14 cellular contexts compared by ENCODE assay signal in genomic region chr4:75235359-75235951, GRCh38.
DNase-seq lines count a peak whose midpoint lies in the region; ATAC-seq lines count a peak whose summit lies in the region.
"Had no signal": no experiment of that assay in that cellular context is flagged by ENCODE, and none has a peak within 500 bp of the region (broad histone marks: within the 10 kb centered on the region; RNA-seq: fewer than 3 reads in every experiment).

No MANE protein-coding gene starts in this region.

- H3K27me3 Mint-ChIP-seq in activated T-cell treated with anti-CD3 and anti-CD28 coated beads, Interleukin-2, amount 50 U/mL, for 72 hours (ENCODE audit: low read depth) = no peaks in the 10 kb centered on the region

- H3K36me3 Mint-ChIP-seq in activated T-cell treated with anti-CD3 and anti-CD28 coated beads, Interleukin-2, amount 50 U/mL, for 72 hours (ENCODE audit: insufficient read depth in 2 of 2) = no peaks in the 10 kb centered on the region

- DNase-seq in activated T-cell treated with anti-CD3 and anti-CD28 coated beads, Interleukin-2, amount 50 U/mL, for 72 hours = no peak
- DNase-seq in NCI-H1092 (lab: John Stamatoyannopoulos, UW) = no peak
- no peak for DNase-seq in NCI-H2107 (lab: John Stamatoyannopoulos, UW)
- no peak for DNase-seq in AG08395 (ENCODE audit: low spot score)
- DNase-seq: activated naive CD4-positive, alpha-beta T cell treated with anti-CD3 and anti-CD28 coated beads, Interleukin-2, amount 50 U/mL, for 16 hours; GF-D8; head of caudate nucleus; NCI-H187 treated with DMSO at 0.1 percent for 48 hours; retina had no signal

- ATAC-seq in GM18498 (IDR thresholded peaks at IDR 0.05; ENCODE audit: unreplicated experiment) = peak; percentile 99
- peak; percentile 97 for ATAC-seq in GM19463 (IDR thresholded peaks at IDR 0.05; ENCODE audit: unreplicated experiment)
- peak; percentile 99 for ATAC-seq in HG02938 (IDR thresholded peaks at IDR 0.05; ENCODE audit: unreplicated experiment)
- peak; percentile 97 for ATAC-seq in HG03575 (IDR thresholded peaks at IDR 0.05; ENCODE audit: extremely low read depth, insufficient number of reproducible peaks, low FRiP score, unreplicated experiment)
- no peak for ATAC-seq in activated T-cell treated with anti-CD3 and anti-CD28 coated beads, Interleukin-2, amount 50 U/mL, for 72 hours (replicated peaks in 1 of 2)
- ATAC-seq: activated CD4-positive, CD25-positive, alpha-beta regulatory T cell treated with anti-CD3 and anti-CD28 coated beads, Interleukin-2, amount 50 U/mL, for 24 hours had no signal

- peaks cover 0 to 5% of the 10 kb centered on the region in 2 donors for H3K9me3 Mint-ChIP-seq in activated T-cell treated with anti-CD3 and anti-CD28 coated beads, Interleukin-2, amount 50 U/mL, for 72 hours

- H3K27ac Mint-ChIP-seq in activated T-cell treated with anti-CD3 and anti-CD28 coated beads, Interleukin-2, amount 50 U/mL, for 72 hours = no peak overlapping the region

- H3K4me1 Mint-ChIP-seq in activated T-cell treated with anti-CD3 and anti-CD28 coated beads, Interleukin-2, amount 50 U/mL, for 72 hours (ENCODE audit: low read depth) = no peaks in the 10 kb centered on the region

- H3K4me3 Mint-ChIP-seq in activated T-cell treated with anti-CD3 and anti-CD28 coated beads, Interleukin-2, amount 50 U/mL, for 72 hours = no peak overlapping the region

Comparison
In these comparisons a context has a peak if more than half of its experiments do, and no peak if none do; other contexts are left out.
1. ATAC-seq: peak in GM18498 (single experiment), GM19463 (single experiment), HG02938 (single experiment) and HG03575 (single experiment); none in activated T-cell treated with anti-CD3 and anti-CD28 coated beads, Interleukin-2, amount 50 U/mL, for 72 hours (0 of 2).